Comparison of ENCODE assay signal across 21 cellular contexts in the genomic region with DNA sequence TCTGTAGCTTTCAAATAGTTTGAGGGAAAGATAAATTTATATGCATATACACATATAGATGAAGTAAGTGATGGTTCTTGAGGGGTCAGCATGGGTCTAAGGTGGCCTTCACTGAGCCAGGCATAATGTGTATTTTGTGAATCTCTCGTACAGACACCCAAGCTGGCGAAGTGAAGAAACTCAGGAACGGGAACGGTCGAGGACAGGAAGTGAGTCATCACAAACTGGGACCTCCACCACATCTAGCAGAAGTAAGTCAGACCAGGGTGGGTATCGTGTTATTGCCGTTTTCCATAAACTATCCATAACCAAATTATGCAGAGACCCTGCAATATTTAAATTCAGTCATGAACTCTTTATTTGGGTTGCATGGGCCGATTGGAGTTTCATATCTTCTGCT. TPM values are rescaled to one million over a fixed set of nuclear protein-coding genes. Genes with fewer than 3 reads are reported as not detected.
DNase-seq lines count a peak whose midpoint lies in the region; ATAC-seq and TF ChIP-seq lines count a peak whose summit lies in the region.
"Had no signal": no experiment of that assay in that cellular context is flagged by ENCODE, and none has a peak within 500 bp of the region (broad histone marks: within the 10 kb centered on the region; RNA-seq: fewer than 3 reads in every experiment).

No MANE protein-coding gene starts in this region.

- no peak for TF ChIP-seq CTCF in parathyroid adenoma (IDR thresholded peaks at IDR 0.05)

- no peak for ATAC-seq in activated T-cell treated with anti-CD3 and anti-CD28 coated beads, Interleukin-2, amount 50 U/mL, for 4 hours
- ATAC-seq: gastroesophageal sphincter, left cardiac atrium, psoas muscle, SK-N-SH treated with all-trans-retinoic acid at 6 μM for 48 hours had no signal

- H3K36me3 ChIP-seq in SK-N-MC (ENCODE audit: insufficient read depth, low read length) (peaks cover 89% of the 10 kb centered on the region), parathyroid adenoma (ENCODE audit: control insufficient read depth, insufficient read depth, low read length) (no peaks in the 10 kb centered on the region)

- H3K27ac Mint-ChIP-seq in activated T-cell treated with anti-CD3 and anti-CD28 coated beads, Interleukin-2, amount 50 U/mL, for 24 hours: peak overlapping the region; percentile 88
- H3K27ac Mint-ChIP-seq in dendritic cell treated with granulocyte-macrophage colony-stimulating factor and Interleukin-4, amounts not matched to agents 40 ng/mL and 50 ng/mL, for 4 days: peak overlapping the region; percentile 71

- H2AFZ ChIP-seq in parathyroid adenoma: no peak overlapping the region

- H3K9ac ChIP-seq in SK-N-MC (ENCODE audit: insufficient read length): no peak overlapping the region
- no peak overlapping the region for H3K9ac ChIP-seq in parathyroid adenoma
- H3K9ac ChIP-seq: KMS-11 had no signal

- H3K36me3 Mint-ChIP-seq in activated T-cell treated with anti-CD3 and anti-CD28 coated beads, Interleukin-2, amount 50 U/mL, for 24 hours (ENCODE audit: low read depth): peaks cover 93% of the 10 kb centered on the region
- H3K36me3 Mint-ChIP-seq in activated T-cell treated with anti-CD3 and anti-CD28 coated beads, Interleukin-2, amount 50 U/mL, for 4 hours (ENCODE audit: insufficient read depth): peaks cover 48% of the 10 kb centered on the region
- peaks cover 94% of the 10 kb centered on the region for H3K36me3 Mint-ChIP-seq in dendritic cell treated with granulocyte-macrophage colony-stimulating factor and Interleukin-4, amounts not matched to agents 40 ng/mL and 50 ng/mL, for 4 days (ENCODE audit: low read depth)

- no peaks in the 10 kb centered on the region for H3K9me3 Mint-ChIP-seq in activated T-cell treated with anti-CD3 and anti-CD28 coated beads, Interleukin-2, amount 50 U/mL, for 24 hours
- H3K9me3 Mint-ChIP-seq in activated T-cell treated with anti-CD3 and anti-CD28 coated beads, Interleukin-2, amount 50 U/mL, for 4 hours: no peaks in the 10 kb centered on the region
- H3K9me3 Mint-ChIP-seq in dendritic cell treated with granulocyte-macrophage colony-stimulating factor and Interleukin-4, amounts not matched to agents 40 ng/mL and 50 ng/mL, for 4 days: no peaks in the 10 kb centered on the region
- H3K9me3 Mint-ChIP-seq: CD4-positive, CD25-positive, alpha-beta regulatory T cell had no signal

- H3K27me3 ChIP-seq in parathyroid adenoma (ENCODE audit: control insufficient read depth, insufficient read depth, low read length): no peaks in the 10 kb centered on the region
- H3K27me3 ChIP-seq: gastroesophageal sphincter had no signal

- no peak for DNase-seq in activated T-cell treated with anti-CD3 and anti-CD28 coated beads, Interleukin-2, amount 50 U/mL, for 24 hours
- no peak for DNase-seq in activated T-cell treated with anti-CD3 and anti-CD28 coated beads, Interleukin-2, amount 50 U/mL, for 4 hours
- DNase-seq in SK-N-MC (ENCODE audit: low read depth, low spot score): no peak
- DNase-seq in T-helper 9 cell: no peak
- no peak for DNase-seq in 8988T
- DNase-seq in C1 segment of cervical spinal cord (lab: John Stamatoyannopoulos, UW): no peak
- DNase-seq: CD4-positive, CD25-positive, alpha-beta regulatory T cell; DMS53; left cardiac atrium; MV-4-11; NCI-H2029 treated with DMSO at 0.1 percent for 48 hours; NCI-H446 treated with DMSO at 0.1 percent for 48 hours; NK-92 treated with Interleukin-12 subunit alpha and Interleukin-12 subunit beta, amount 100 ng/mL, for 24 hours; psoas muscle; stimulated activated CD4-positive, alpha-beta T cell treated with anti-CD3 and anti-CD28 coated beads, Interleukin-4, amount 100 ng/mL, for 1 hour had no signal

- H3K27me3 Mint-ChIP-seq in activated T-cell treated with anti-CD3 and anti-CD28 coated beads, Interleukin-2, amount 50 U/mL, for 24 hours: no peaks in the 10 kb centered on the region
- H3K27me3 Mint-ChIP-seq in activated T-cell treated with anti-CD3 and anti-CD28 coated beads, Interleukin-2, amount 50 U/mL, for 4 hours (ENCODE audit: low read depth): no peaks in the 10 kb centered on the region
- no peaks in the 10 kb centered on the region for H3K27me3 Mint-ChIP-seq in dendritic cell treated with granulocyte-macrophage colony-stimulating factor and Interleukin-4, amounts not matched to agents 40 ng/mL and 50 ng/mL, for 4 days
- H3K27me3 Mint-ChIP-seq: CD4-positive, CD25-positive, alpha-beta regulatory T cell had no signal

- H3K4me2 ChIP-seq in parathyroid adenoma (ENCODE audit: low read length): peak overlapping the region; percentile 28
- H3K4me2 ChIP-seq: KMS-11 had no signal

- no peaks in the 10 kb centered on the region for H3K9me3 ChIP-seq in SK-N-MC (ENCODE audit: low read depth, low read length)
- H3K9me3 ChIP-seq in parathyroid adenoma (ENCODE audit: control insufficient read depth, low read length): no peaks in the 10 kb centered on the region
- H3K9me3 ChIP-seq: gastroesophageal sphincter, psoas muscle had no signal

- intact Hi-C loops in dendritic cell treated with granulocyte-macrophage colony-stimulating factor and Interleukin-4, amounts not matched to agents 40 ng/mL and 50 ng/mL, for 4 days (cut with micrococcal nuclease): no loop called here

- peaks cover 3% of the 10 kb centered on the region for H3K4me1 ChIP-seq in parathyroid adenoma

- H3K4me3 ChIP-seq in SK-N-MC (no peak overlapping the region), parathyroid adenoma (ENCODE audit: low read depth, low read length) (no peak overlapping the region)
- H3K4me3 ChIP-seq: gastroesophageal sphincter, psoas muscle, skin epidermis had no signal

- H3K79me2 ChIP-seq in parathyroid adenoma: peaks cover 2% of the 10 kb centered on the region

- H3K4me1 Mint-ChIP-seq in activated T-cell treated with anti-CD3 and anti-CD28 coated beads, Interleukin-2, amount 50 U/mL, for 24 hours (ENCODE audit: low read depth): peaks cover 29% of the 10 kb centered on the region
- H3K4me1 Mint-ChIP-seq in activated T-cell treated with anti-CD3 and anti-CD28 coated beads, Interleukin-2, amount 50 U/mL, for 4 hours (ENCODE audit: low read depth): peaks cover 14% of the 10 kb centered on the region
- H3K4me1 Mint-ChIP-seq in dendritic cell treated with granulocyte-macrophage colony-stimulating factor and Interleukin-4, amounts not matched to agents 40 ng/mL and 50 ng/mL, for 4 days (ENCODE audit: low read depth): peaks cover 24% of the 10 kb centered on the region

- H3K4me3 Mint-ChIP-seq in activated T-cell treated with anti-CD3 and anti-CD28 coated beads, Interleukin-2, amount 50 U/mL, for 24 hours: no peak overlapping the region
- no peak overlapping the region for H3K4me3 Mint-ChIP-seq in activated T-cell treated with anti-CD3 and anti-CD28 coated beads, Interleukin-2, amount 50 U/mL, for 4 hours
- no peak overlapping the region for H3K4me3 Mint-ChIP-seq in dendritic cell treated with granulocyte-macrophage colony-stimulating factor and Interleukin-4, amounts not matched to agents 40 ng/mL and 50 ng/mL, for 4 days
- H3K4me3 Mint-ChIP-seq: CD4-positive, CD25-positive, alpha-beta regulatory T cell had no signal

- H3K27ac ChIP-seq in SK-N-MC: peak overlapping the region; percentile 50; the same call in 1 of the 2 replicates
- no peak overlapping the region for H3K27ac ChIP-seq in parathyroid adenoma
- H3K27ac ChIP-seq: KMS-11, psoas muscle, skin epidermis had no signal

RNA-seq across cellular contexts. Expression of a gene that starts 15.4 kb away (rescaled TPM):
- 1 to 10 TPM in 2 of 3 donors, under 1 TPM in 1; 0.87 to 2.5 (median 2.1) TPM for total RNA-seq in activated T-cell treated with anti-CD3 and anti-CD28 coated beads, Interleukin-2, amount 50 U/mL, for 4 hours

RNA-seq across cellular contexts. Expression of a gene that starts 28.2 kb away (rescaled TPM):
- total RNA-seq in activated T-cell treated with anti-CD3 and anti-CD28 coated beads, Interleukin-2, amount 50 U/mL, for 4 hours: 100 to 1,000 TPM; 617 to 659 (median 632) TPM

RNA-seq across cellular contexts. Expression of a gene that starts 44.7 kb away (rescaled TPM):
- total RNA-seq in activated T-cell treated with anti-CD3 and anti-CD28 coated beads, Interleukin-2, amount 50 U/mL, for 4 hours: 10 to 100 TPM; 48.3 to 57.8 (median 50.7) TPM
